2 cellular contexts compared by ENCODE assay signal in the genomic region with DNA sequence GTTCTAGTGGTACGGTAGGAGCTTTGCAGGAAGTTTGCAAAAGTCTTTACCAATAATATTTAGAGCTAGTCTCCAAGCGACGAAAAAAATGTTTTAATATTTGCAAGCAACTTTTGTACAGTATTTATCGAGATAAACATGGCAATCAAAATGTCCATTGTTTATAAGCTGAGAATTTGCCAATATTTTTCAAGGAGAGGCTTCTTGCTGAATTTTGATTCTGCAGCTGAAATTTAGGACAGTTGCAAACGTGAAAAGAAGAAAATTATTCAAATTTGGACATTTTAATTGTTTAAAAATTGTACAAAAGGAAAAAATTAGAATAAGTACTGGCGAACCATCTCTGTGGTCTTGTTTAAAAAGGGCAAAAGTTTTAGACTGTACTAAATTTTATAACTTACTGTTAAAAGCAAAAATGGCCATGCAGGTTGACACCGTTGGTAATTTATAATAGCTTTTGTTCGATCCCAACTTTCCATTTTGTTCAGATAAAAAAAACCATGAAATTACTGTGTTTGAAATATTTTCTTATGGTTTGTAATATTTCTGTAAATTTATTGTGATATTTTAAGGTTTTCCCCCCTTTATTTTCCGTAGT.
TF ChIP-seq lines count a peak whose summit lies in the region.

No MANE protein-coding gene starts in this region.

TF ChIP-seq in GM23338, 12 proteins besides CTCF, POLR2A, EP300 and RAD21 (continued from another document):
- TF ChIP-seq, protein P1, sequence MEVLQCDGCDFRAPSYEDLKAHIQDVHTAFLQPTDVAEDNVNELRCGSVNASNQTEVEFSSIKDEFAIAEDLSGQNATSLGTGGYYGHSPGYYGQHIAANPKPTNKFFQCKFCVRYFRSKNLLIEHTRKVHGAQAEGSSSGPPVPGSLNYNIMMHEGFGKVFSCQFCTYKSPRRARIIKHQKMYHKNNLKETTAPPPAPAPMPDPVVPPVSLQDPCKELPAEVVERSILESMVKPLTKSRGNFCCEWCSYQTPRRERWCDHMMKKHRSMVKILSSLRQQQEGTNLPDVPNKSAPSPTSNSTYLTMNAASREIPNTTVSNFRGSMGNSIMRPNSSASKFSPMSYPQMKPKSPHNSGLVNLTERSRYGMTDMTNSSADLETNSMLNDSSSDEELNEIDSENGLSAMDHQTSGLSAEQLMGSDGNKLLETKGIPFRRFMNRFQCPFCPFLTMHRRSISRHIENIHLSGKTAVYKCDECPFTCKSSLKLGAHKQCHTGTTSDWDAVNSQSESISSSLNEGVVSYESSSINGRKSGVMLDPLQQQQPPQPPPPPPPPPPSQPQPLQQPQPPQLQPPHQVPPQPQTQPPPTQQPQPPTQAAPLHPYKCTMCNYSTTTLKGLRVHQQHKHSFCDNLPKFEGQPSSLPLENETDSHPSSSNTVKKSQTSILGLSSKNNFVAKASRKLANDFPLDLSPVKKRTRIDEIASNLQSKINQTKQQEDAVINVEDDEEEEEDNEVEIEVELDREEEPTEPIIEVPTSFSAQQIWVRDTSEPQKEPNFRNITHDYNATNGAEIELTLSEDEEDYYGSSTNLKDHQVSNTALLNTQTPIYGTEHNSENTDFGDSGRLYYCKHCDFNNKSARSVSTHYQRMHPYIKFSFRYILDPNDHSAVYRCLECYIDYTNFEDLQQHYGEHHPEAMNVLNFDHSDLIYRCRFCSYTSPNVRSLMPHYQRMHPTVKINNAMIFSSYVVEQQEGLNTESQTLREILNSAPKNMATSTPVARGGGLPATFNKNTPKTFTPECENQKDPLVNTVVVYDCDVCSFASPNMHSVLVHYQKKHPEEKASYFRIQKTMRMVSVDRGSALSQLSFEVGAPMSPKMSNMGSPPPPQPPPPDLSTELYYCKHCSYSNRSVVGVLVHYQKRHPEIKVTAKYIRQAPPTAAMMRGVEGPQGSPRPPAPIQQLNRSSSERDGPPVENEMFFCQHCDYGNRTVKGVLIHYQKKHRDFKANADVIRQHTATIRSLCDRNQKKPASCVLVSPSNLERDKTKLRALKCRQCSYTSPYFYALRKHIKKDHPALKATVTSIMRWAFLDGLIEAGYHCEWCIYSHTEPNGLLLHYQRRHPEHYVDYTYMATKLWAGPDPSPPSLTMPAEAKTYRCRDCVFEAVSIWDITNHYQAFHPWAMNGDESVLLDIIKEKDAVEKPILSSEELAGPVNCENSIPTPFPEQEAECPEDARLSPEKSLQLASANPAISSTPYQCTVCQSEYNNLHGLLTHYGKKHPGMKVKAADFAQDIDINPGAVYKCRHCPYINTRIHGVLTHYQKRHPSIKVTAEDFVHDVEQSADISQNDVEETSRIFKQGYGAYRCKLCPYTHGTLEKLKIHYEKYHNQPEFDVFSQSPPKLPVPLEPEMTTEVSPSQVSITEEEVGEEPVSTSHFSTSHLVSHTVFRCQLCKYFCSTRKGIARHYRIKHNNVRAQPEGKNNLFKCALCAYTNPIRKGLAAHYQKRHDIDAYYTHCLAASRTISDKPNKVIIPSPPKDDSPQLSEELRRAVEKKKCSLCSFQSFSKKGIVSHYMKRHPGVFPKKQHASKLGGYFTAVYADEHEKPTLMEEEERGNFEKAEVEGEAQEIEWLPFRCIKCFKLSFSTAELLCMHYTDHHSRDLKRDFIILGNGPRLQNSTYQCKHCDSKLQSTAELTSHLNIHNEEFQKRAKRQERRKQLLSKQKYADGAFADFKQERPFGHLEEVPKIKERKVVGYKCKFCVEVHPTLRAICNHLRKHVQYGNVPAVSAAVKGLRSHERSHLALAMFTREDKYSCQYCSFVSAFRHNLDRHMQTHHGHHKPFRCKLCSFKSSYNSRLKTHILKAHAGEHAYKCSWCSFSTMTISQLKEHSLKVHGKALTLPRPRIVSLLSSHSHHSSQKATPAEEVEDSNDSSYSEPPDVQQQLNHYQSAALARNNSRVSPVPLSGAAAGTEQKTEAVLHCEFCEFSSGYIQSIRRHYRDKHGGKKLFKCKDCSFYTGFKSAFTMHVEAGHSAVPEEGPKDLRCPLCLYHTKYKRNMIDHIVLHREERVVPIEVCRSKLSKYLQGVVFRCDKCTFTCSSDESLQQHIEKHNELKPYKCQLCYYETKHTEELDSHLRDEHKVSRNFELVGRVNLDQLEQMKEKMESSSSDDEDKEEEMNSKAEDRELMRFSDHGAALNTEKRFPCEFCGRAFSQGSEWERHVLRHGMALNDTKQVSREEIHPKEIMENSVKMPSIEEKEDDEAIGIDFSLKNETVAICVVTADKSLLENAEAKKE (CRISPR knock-in tag; IDR thresholded peaks at IDR 0.05): no peak
- TF ChIP-seq, protein P2, sequence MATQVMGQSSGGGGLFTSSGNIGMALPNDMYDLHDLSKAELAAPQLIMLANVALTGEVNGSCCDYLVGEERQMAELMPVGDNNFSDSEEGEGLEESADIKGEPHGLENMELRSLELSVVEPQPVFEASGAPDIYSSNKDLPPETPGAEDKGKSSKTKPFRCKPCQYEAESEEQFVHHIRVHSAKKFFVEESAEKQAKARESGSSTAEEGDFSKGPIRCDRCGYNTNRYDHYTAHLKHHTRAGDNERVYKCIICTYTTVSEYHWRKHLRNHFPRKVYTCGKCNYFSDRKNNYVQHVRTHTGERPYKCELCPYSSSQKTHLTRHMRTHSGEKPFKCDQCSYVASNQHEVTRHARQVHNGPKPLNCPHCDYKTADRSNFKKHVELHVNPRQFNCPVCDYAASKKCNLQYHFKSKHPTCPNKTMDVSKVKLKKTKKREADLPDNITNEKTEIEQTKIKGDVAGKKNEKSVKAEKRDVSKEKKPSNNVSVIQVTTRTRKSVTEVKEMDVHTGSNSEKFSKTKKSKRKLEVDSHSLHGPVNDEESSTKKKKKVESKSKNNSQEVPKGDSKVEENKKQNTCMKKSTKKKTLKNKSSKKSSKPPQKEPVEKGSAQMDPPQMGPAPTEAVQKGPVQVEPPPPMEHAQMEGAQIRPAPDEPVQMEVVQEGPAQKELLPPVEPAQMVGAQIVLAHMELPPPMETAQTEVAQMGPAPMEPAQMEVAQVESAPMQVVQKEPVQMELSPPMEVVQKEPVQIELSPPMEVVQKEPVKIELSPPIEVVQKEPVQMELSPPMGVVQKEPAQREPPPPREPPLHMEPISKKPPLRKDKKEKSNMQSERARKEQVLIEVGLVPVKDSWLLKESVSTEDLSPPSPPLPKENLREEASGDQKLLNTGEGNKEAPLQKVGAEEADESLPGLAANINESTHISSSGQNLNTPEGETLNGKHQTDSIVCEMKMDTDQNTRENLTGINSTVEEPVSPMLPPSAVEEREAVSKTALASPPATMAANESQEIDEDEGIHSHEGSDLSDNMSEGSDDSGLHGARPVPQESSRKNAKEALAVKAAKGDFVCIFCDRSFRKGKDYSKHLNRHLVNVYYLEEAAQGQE (IDR thresholded peaks at IDR 0.05; ENCODE audit: unreplicated experiment): no peak
- TF ChIP-seq ZNF114 (CRISPR knock-in tag; IDR thresholded peaks at IDR 0.05): no peak

TF ChIP-seq in endothelial cell of umbilical vein, 7 proteins besides CTCF, POLR2A, EP300 and RAD21 (continued from another document):
- TF ChIP-seq, protein P3, sequence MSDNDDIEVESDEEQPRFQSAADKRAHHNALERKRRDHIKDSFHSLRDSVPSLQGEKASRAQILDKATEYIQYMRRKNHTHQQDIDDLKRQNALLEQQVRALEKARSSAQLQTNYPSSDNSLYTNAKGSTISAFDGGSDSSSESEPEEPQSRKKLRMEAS (IDR thresholded peaks at IDR 0.05; ENCODE audit: insufficient read depth, insufficient read length): no peak
TF ChIP-seq in endothelial cell of umbilical vein: peak in this region for 0.
